Comparison of ENCODE assay signal across 1 cellular context in genomic region chr11:120335928-120336640, GRCh38.
TF ChIP-seq lines count a peak whose summit lies in the region.

A gene with protein sequence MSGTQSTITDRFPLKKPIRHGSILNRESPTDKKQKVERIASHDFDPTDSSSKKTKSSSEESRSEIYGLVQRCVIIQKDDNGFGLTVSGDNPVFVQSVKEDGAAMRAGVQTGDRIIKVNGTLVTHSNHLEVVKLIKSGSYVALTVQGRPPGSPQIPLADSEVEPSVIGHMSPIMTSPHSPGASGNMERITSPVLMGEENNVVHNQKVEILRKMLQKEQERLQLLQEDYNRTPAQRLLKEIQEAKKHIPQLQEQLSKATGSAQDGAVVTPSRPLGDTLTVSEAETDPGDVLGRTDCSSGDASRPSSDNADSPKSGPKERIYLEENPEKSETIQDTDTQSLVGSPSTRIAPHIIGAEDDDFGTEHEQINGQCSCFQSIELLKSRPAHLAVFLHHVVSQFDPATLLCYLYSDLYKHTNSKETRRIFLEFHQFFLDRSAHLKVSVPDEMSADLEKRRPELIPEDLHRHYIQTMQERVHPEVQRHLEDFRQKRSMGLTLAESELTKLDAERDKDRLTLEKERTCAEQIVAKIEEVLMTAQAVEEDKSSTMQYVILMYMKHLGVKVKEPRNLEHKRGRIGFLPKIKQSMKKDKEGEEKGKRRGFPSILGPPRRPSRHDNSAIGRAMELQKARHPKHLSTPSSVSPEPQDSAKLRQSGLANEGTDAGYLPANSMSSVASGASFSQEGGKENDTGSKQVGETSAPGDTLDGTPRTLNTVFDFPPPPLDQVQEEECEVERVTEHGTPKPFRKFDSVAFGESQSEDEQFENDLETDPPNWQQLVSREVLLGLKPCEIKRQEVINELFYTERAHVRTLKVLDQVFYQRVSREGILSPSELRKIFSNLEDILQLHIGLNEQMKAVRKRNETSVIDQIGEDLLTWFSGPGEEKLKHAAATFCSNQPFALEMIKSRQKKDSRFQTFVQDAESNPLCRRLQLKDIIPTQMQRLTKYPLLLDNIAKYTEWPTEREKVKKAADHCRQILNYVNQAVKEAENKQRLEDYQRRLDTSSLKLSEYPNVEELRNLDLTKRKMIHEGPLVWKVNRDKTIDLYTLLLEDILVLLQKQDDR (N-terminal part only) (plus strand): TSS chr11:120336413. CDS start chr11:120337244, 831 bp downstream.

TF ChIP-seq in K562, 482 proteins besides CTCF, POLR2A, EP300 and RAD21 (continued from another document and continues in another):
- TF ChIP-seq, protein P1, sequence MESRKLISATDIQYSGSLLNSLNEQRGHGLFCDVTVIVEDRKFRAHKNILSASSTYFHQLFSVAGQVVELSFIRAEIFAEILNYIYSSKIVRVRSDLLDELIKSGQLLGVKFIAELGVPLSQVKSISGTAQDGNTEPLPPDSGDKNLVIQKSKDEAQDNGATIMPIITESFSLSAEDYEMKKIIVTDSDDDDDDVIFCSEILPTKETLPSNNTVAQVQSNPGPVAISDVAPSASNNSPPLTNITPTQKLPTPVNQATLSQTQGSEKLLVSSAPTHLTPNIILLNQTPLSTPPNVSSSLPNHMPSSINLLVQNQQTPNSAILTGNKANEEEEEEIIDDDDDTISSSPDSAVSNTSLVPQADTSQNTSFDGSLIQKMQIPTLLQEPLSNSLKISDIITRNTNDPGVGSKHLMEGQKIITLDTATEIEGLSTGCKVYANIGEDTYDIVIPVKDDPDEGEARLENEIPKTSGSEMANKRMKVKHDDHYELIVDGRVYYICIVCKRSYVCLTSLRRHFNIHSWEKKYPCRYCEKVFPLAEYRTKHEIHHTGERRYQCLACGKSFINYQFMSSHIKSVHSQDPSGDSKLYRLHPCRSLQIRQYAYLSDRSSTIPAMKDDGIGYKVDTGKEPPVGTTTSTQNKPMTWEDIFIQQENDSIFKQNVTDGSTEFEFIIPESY (CRISPR knock-in tag; IDR thresholded peaks at IDR 0.05): no peak
- TF ChIP-seq XRCC3 (IDR thresholded peaks at IDR 0.05) (no peak), SRSF9 (IDR thresholded peaks at IDR 0.05; ENCODE audit: borderline replicate concordance, low read depth, low read length) (no peak), ZBTB1 (CRISPR knock-in tag; IDR thresholded peaks at IDR 0.05; ENCODE audit: borderline replicate concordance, low read depth) (no peak), CC2D1A (IDR thresholded peaks at IDR 0.05) (peak; percentile 58; the same call in 1 of the 2 replicates), L3MBTL2 (IDR thresholded peaks at IDR 0.05) (peak; percentile 56), ETS1 (conservative IDR thresholded peaks at IDR 0.05; ENCODE audit: control insufficient read depth, low read depth, low read length) (peak; percentile 78), ZNF780A (CRISPR knock-in tag; IDR thresholded peaks at IDR 0.05) (no peak), FOS (IDR thresholded peaks at IDR 0.05; ENCODE audit: extremely low read depth, insufficient read length) (no peak), MCM5 (IDR thresholded peaks at IDR 0.05; ENCODE audit: low read depth) (no peak), ZFPM2 (CRISPR knock-in tag; IDR thresholded peaks at IDR 0.05) (no peak), GATAD2A (IDR thresholded peaks at IDR 0.05) (peak; percentile 95), HNRNPLL (IDR thresholded peaks at IDR 0.05; ENCODE audit: low read depth, low read length, poor library complexity, severe bottlenecking) (peak; percentile 59), HDAC3 (IDR thresholded peaks at IDR 0.05; ENCODE audit: borderline replicate concordance, partially characterized antibody) (peak; percentile 64), EWSR1 (IDR thresholded peaks at IDR 0.05; ENCODE audit: borderline replicate concordance, low read depth, partially characterized antibody) (no peak), DEAF1 (CRISPR knock-in tag; IDR thresholded peaks at IDR 0.05) (no peak), ZNF224 (CRISPR knock-in tag; IDR thresholded peaks at IDR 0.05) (no peak), ARID1B (IDR thresholded peaks at IDR 0.05) (peak; percentile 64), RBM14 (IDR thresholded peaks at IDR 0.05; ENCODE audit: borderline replicate concordance, insufficient read depth, low read depth, low read length) (no peak), SNIP1 (IDR thresholded peaks at IDR 0.05; ENCODE audit: low read depth) (no peak), CTCFL (IDR thresholded peaks at IDR 0.05; ENCODE audit: borderline replicate concordance, insufficient read depth, low read depth, low read length, poor library complexity, severe bottlenecking) (no peak), ZNF384 (IDR thresholded peaks at IDR 0.05; ENCODE audit: low read depth, low read length) (0 out of 2 replicates have a peak, but pooled peaks have one; percentile 29), CREB5 (CRISPR knock-in tag; IDR thresholded peaks at IDR 0.05) (no peak), SMAD1 (IDR thresholded peaks at IDR 0.05; ENCODE audit: low read depth, low read length, partially characterized antibody) (no peak)
- TF ChIP-seq, protein P2, sequence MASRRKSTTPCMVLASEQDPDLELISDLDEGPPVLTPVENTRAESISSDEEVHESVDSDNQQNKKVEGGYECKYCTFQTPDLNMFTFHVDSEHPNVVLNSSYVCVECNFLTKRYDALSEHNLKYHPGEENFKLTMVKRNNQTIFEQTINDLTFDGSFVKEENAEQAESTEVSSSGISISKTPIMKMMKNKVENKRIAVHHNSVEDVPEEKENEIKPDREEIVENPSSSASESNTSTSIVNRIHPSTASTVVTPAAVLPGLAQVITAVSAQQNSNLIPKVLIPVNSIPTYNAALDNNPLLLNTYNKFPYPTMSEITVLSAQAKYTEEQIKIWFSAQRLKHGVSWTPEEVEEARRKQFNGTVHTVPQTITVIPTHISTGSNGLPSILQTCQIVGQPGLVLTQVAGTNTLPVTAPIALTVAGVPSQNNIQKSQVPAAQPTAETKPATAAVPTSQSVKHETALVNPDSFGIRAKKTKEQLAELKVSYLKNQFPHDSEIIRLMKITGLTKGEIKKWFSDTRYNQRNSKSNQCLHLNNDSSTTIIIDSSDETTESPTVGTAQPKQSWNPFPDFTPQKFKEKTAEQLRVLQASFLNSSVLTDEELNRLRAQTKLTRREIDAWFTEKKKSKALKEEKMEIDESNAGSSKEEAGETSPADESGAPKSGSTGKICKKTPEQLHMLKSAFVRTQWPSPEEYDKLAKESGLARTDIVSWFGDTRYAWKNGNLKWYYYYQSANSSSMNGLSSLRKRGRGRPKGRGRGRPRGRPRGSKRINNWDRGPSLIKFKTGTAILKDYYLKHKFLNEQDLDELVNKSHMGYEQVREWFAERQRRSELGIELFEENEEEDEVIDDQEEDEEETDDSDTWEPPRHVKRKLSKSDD (conservative IDR thresholded peaks at IDR 0.05; ENCODE audit: low read length): no peak
- TF ChIP-seq, protein P3, sequence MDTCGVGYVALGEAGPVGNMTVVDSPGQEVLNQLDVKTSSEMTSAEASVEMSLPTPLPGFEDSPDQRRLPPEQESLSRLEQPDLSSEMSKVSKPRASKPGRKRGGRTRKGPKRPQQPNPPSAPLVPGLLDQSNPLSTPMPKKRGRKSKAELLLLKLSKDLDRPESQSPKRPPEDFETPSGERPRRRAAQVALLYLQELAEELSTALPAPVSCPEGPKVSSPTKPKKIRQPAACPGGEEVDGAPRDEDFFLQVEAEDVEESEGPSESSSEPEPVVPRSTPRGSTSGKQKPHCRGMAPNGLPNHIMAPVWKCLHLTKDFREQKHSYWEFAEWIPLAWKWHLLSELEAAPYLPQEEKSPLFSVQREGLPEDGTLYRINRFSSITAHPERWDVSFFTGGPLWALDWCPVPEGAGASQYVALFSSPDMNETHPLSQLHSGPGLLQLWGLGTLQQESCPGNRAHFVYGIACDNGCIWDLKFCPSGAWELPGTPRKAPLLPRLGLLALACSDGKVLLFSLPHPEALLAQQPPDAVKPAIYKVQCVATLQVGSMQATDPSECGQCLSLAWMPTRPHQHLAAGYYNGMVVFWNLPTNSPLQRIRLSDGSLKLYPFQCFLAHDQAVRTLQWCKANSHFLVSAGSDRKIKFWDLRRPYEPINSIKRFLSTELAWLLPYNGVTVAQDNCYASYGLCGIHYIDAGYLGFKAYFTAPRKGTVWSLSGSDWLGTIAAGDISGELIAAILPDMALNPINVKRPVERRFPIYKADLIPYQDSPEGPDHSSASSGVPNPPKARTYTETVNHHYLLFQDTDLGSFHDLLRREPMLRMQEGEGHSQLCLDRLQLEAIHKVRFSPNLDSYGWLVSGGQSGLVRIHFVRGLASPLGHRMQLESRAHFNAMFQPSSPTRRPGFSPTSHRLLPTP (IDR thresholded peaks at IDR 0.05; ENCODE audit: borderline replicate concordance, extremely low read depth, insufficient read length): no peak
- TF ChIP-seq, protein P4, sequence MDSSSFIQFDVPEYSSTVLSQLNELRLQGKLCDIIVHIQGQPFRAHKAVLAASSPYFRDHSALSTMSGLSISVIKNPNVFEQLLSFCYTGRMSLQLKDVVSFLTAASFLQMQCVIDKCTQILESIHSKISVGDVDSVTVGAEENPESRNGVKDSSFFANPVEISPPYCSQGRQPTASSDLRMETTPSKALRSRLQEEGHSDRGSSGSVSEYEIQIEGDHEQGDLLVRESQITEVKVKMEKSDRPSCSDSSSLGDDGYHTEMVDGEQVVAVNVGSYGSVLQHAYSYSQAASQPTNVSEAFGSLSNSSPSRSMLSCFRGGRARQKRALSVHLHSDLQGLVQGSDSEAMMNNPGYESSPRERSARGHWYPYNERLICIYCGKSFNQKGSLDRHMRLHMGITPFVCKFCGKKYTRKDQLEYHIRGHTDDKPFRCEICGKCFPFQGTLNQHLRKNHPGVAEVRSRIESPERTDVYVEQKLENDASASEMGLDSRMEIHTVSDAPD (CRISPR knock-in tag; IDR thresholded peaks at IDR 0.05): no peak
- TF ChIP-seq, protein P5, sequence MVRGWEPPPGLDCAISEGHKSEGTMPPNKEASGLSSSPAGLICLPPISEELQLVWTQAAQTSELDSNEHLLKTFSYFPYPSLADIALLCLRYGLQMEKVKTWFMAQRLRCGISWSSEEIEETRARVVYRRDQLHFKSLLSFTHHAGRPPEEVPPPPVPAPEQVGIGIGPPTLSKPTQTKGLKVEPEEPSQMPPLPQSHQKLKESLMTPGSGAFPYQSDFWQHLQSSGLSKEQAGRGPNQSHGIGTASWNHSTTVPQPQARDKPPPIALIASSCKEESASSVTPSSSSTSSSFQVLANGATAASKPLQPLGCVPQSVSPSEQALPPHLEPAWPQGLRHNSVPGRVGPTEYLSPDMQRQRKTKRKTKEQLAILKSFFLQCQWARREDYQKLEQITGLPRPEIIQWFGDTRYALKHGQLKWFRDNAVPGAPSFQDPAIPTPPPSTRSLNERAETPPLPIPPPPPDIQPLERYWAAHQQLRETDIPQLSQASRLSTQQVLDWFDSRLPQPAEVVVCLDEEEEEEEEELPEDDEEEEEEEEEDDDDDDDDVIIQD (CRISPR knock-in tag; IDR thresholded peaks at IDR 0.05): no peak
